11 cellular contexts compared by ENCODE assay signal in genomic region chr10:17984056-17984455, GRCh38. TPM values are rescaled to one million over a fixed set of nuclear protein-coding genes. Genes with fewer than 3 reads are reported as not detected.
DNase-seq lines count a peak whose midpoint lies in the region; ATAC-seq, FAIRE-seq and TF ChIP-seq lines count a peak whose summit lies in the region.
"Had no signal": no experiment of that assay in that cellular context is flagged by ENCODE, and none has a peak within 500 bp of the region (broad histone marks: within the 10 kb centered on the region; RNA-seq: fewer than 3 reads in every experiment).

No MANE protein-coding gene starts in this region.

- TF ChIP-seq POLR2A in stomach (IDR thresholded peaks at IDR 0.05): no peak

- H3K27me3 ChIP-seq in DOHH2 (ENCODE audit: control insufficient read depth, low read length): no peaks in the 10 kb centered on the region
- no peaks in the 10 kb centered on the region for H3K27me3 ChIP-seq in astrocyte (ENCODE audit: insufficient read depth, low read length)
- no peaks in the 10 kb centered on the region for H3K27me3 ChIP-seq in H7 (ENCODE audit: control insufficient read depth, insufficient read depth, low read length)
- no peaks in the 10 kb centered on the region for H3K27me3 ChIP-seq in stomach
- H3K27me3 ChIP-seq: BLaER1 treated with 17β-estradiol and CSF1 and Interleukin-3, amounts not matched to agents 10 nM and 100 nM had no signal

- no peak overlapping the region for H3K9ac ChIP-seq in astrocyte (ENCODE audit: low read length)
- H3K9ac ChIP-seq: BLaER1 treated with 17β-estradiol and CSF1 and Interleukin-3, amounts not matched to agents 10 nM and 100 nM had no signal

- H3K36me3 ChIP-seq in DOHH2 (ENCODE audit: control insufficient read depth, low read length) (peaks cover 22% of the 10 kb centered on the region), astrocyte (ENCODE audit: insufficient read depth, low read length) (no peaks in the 10 kb centered on the region), H7 (replicated peaks; ENCODE audit: control insufficient read depth, insufficient read depth, low read length) (no peaks in the 10 kb centered on the region), stomach (no peaks in the 10 kb centered on the region)

- H3K27me3 Mint-ChIP-seq in astrocyte (ENCODE audit: low read depth, unreplicated experiment): no peaks in the 10 kb centered on the region
- peaks cover 0 to 4% (median 0%) of the 10 kb centered on the region in 3 donors for H3K27me3 Mint-ChIP-seq in immature natural killer cell (ENCODE audit: low read depth in 3 of 3)

- no peak for TF ChIP-seq CTCF in DOHH2 (IDR thresholded peaks at IDR 0.05; ENCODE audit: low read depth, low read length, poor library complexity, severe bottlenecking)
- TF ChIP-seq CTCF in astrocyte (IDR thresholded peaks at IDR 0.05; ENCODE audit: insufficient read depth, low read depth, low read length): no peak
- TF ChIP-seq CTCF in stomach (IDR thresholded peaks at IDR 0.05): no peak

- H2AFZ ChIP-seq in astrocyte (ENCODE audit: low read depth, low read length): no peak overlapping the region

- H3K9me3 ChIP-seq in DOHH2 (ENCODE audit: control insufficient read depth, insufficient read depth, low read length) (peaks cover 8% of the 10 kb centered on the region; the same call in 1 of the 2 replicates), astrocyte (ENCODE audit: insufficient read depth, low read depth, low read length) (no peaks in the 10 kb centered on the region), stomach (peaks cover 0 to 4% (median 0%) of the 10 kb centered on the region in 4 donors)

- DNase-seq in astrocyte (ENCODE audit: low read depth) (peak; percentile 80), immature natural killer cell (no peak), H7 (no peak), stomach (no peak)
- no peak for DNase-seq in stimulated activated effector memory CD8-positive, alpha-beta T cell treated with anti-CD3 and anti-CD28 coated beads, Interleukin-12 subunit alpha, Interleukin-12 subunit beta, amount 100 ng/mL, for 72 hours (ENCODE audit: low spot score in 2 of 2)

- H3K27ac Mint-ChIP-seq in astrocyte (ENCODE audit: unreplicated experiment) (peak overlapping the region; percentile 72), immature natural killer cell (no peak overlapping the region)
- H3K27ac Mint-ChIP-seq in stimulated activated effector memory CD8-positive, alpha-beta T cell treated with anti-CD3 and anti-CD28 coated beads, Interleukin-12 subunit alpha, Interleukin-12 subunit beta, amount 100 ng/mL, for 72 hours: no peak overlapping the region
- H3K27ac Mint-ChIP-seq: type B pancreatic cell had no signal

- H3F3A ChIP-seq in DOHH2 (ENCODE audit: control insufficient read depth, insufficient read depth): peaks cover 10% of the 10 kb centered on the region

- H3K79me2 ChIP-seq in DOHH2 (ENCODE audit: control insufficient read depth, low read length) (no peaks in the 10 kb centered on the region), astrocyte (ENCODE audit: insufficient read depth, low read length) (no peaks in the 10 kb centered on the region)

- no peak for FAIRE-seq in astrocyte (lab: Jason Lieb, UNC)

- no peaks in the 10 kb centered on the region for H4K20me1 ChIP-seq in DOHH2 (ENCODE audit: control insufficient read depth, insufficient read depth, low read depth, low read length)
- no peaks in the 10 kb centered on the region for H4K20me1 ChIP-seq in astrocyte (ENCODE audit: insufficient read depth, low read length)
- H4K20me1 ChIP-seq: BLaER1 treated with 17β-estradiol and CSF1 and Interleukin-3, amounts not matched to agents 10 nM and 100 nM had no signal

- H3K9me2 ChIP-seq in DOHH2 (replicated peaks; ENCODE audit: control insufficient read depth, low read length): no peaks in the 10 kb centered on the region

- H3K36me3 Mint-ChIP-seq in astrocyte (ENCODE audit: low read depth, unreplicated experiment) (no peaks in the 10 kb centered on the region), immature natural killer cell (no peaks in the 10 kb centered on the region)
- H3K36me3 Mint-ChIP-seq in stimulated activated effector memory CD8-positive, alpha-beta T cell treated with anti-CD3 and anti-CD28 coated beads, Interleukin-12 subunit alpha, Interleukin-12 subunit beta, amount 100 ng/mL, for 72 hours: no peaks in the 10 kb centered on the region
- H3K36me3 Mint-ChIP-seq: type B pancreatic cell had no signal

- H3K4me2 ChIP-seq in DOHH2 (ENCODE audit: low read length) (peak overlapping the region; percentile 24), astrocyte (ENCODE audit: low read length) (peak overlapping the region; percentile 18)

- TF ChIP-seq EP300 in stomach (IDR thresholded peaks at IDR 0.05): no peak

- H3K4me1 Mint-ChIP-seq in astrocyte (ENCODE audit: low read depth, unreplicated experiment) (peaks cover 31% of the 10 kb centered on the region), immature natural killer cell (no peaks in the 10 kb centered on the region)
- no peaks in the 10 kb centered on the region for H3K4me1 Mint-ChIP-seq in stimulated activated effector memory CD8-positive, alpha-beta T cell treated with anti-CD3 and anti-CD28 coated beads, Interleukin-12 subunit alpha, Interleukin-12 subunit beta, amount 100 ng/mL, for 72 hours

- 47 to 81% (median 58%) methylated on average over 1 of the region's 1 CpG for WGBS in stomach, 5 donors

- peaks cover 3% of the 10 kb centered on the region for H3K9me3 Mint-ChIP-seq in astrocyte (ENCODE audit: unreplicated experiment)
- H3K9me3 Mint-ChIP-seq in immature natural killer cell: no peaks in the 10 kb centered on the region
- peaks cover 2% of the 10 kb centered on the region for H3K9me3 Mint-ChIP-seq in stimulated activated effector memory CD8-positive, alpha-beta T cell treated with anti-CD3 and anti-CD28 coated beads, Interleukin-12 subunit alpha, Interleukin-12 subunit beta, amount 100 ng/mL, for 72 hours
- H3K9me3 Mint-ChIP-seq: type B pancreatic cell had no signal

- H3K27ac ChIP-seq in DOHH2 (ENCODE audit: low read depth, low read length) (peak overlapping the region; percentile 20; the same call in 1 of the 2 replicates), astrocyte (ENCODE audit: low read depth, low read length) (no peak overlapping the region), stomach (no peak overlapping the region)
- H3K27ac ChIP-seq: BLaER1 treated with 17β-estradiol and CSF1 and Interleukin-3, amounts not matched to agents 10 nM and 100 nM; skin epidermis had no signal

- peaks cover 59% of the 10 kb centered on the region for H3K4me1 ChIP-seq in DOHH2 (ENCODE audit: control insufficient read depth, low read length)
- peaks cover 32% of the 10 kb centered on the region for H3K4me1 ChIP-seq in astrocyte (ENCODE audit: insufficient read depth, low read length)
- no peaks in the 10 kb centered on the region for H3K4me1 ChIP-seq in stomach

- H3K4me3 ChIP-seq in DOHH2 (ENCODE audit: low read length) (no peak overlapping the region; the same call in 1 of the 2 replicates), astrocyte (ENCODE audit: insufficient read depth, low read depth, low read length) (no peak overlapping the region), H7 (ENCODE audit: insufficient read depth, low read depth, low read length) (no peak overlapping the region), stomach (no peak overlapping the region)
- H3K4me3 ChIP-seq: BLaER1 treated with 17β-estradiol and CSF1 and Interleukin-3, amounts not matched to agents 10 nM and 100 nM; skin epidermis had no signal

- intact Hi-C loops in stomach (cut with DNase I; ENCODE audit: low total_unique reads): no loop called here

- no peak overlapping the region for H3K4me3 Mint-ChIP-seq in astrocyte (ENCODE audit: unreplicated experiment)
- no peak overlapping the region for H3K4me3 Mint-ChIP-seq in immature natural killer cell
- H3K4me3 Mint-ChIP-seq in stimulated activated effector memory CD8-positive, alpha-beta T cell treated with anti-CD3 and anti-CD28 coated beads, Interleukin-12 subunit alpha, Interleukin-12 subunit beta, amount 100 ng/mL, for 72 hours: no peak overlapping the region
- H3K4me3 Mint-ChIP-seq: type B pancreatic cell had no signal

- ATAC-seq in GM21423 (IDR thresholded peaks at IDR 0.05; ENCODE audit: unreplicated experiment) (peak; percentile 86), HG03342 (IDR thresholded peaks at IDR 0.05; ENCODE audit: unreplicated experiment) (peak; percentile 75)
- no peak for ATAC-seq in stimulated activated effector memory CD8-positive, alpha-beta T cell treated with anti-CD3 and anti-CD28 coated beads, Interleukin-12 subunit alpha, Interleukin-12 subunit beta, amount 100 ng/mL, for 72 hours

RNA-seq across cellular contexts. Expression of gene SLC39A12, which starts 32.3 kb away (rescaled TPM):
- total RNA-seq in astrocyte (not detected in 2 replicates), stomach (not detected)
- polyA plus RNA-seq in immature natural killer cell (not detected), stomach (not detected)
- total RNA-seq in H7 (2014; rRNA removed; shearing (Covaris generic)): 0.03 TPM in 1 of 2 replicates, not detected in the other
